Comparison of ENCODE assay signal across 20 cellular contexts in the genomic region with DNA sequence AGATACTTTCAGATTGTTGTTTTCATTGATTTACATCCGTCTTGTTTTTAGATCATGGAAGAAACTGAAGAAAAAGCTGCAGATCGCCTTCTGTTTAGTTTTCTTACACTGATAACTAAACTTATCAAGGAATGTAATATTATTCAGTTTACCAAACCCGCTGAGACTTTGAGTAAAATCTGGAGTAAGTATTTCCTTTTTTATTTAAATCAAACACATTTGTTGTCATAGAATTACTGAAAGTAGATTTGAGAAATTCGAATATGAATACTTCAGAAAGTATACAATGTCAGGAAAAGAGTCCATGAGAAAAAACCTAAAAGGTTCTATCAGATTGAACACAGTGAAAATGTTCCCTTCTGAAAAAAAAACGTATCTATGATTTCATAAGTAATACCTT. TPM values are rescaled to one million over a fixed set of nuclear protein-coding genes. Genes with fewer than 3 reads are reported as not detected.
DNase-seq lines count a peak whose midpoint lies in the region; ATAC-seq and TF ChIP-seq lines count a peak whose summit lies in the region.
"Had no signal": no experiment of that assay in that cellular context is flagged by ENCODE, and none has a peak within 500 bp of the region (broad histone marks: within the 10 kb centered on the region; RNA-seq: fewer than 3 reads in every experiment).

No MANE protein-coding gene starts in this region.

- H3K9me3 ChIP-seq in breast epithelium = no peaks in the 10 kb centered on the region
- no peaks in the 10 kb centered on the region for H3K9me3 ChIP-seq in psoas muscle
- H3K9me3 ChIP-seq: MG63, Peyer's patch had no signal

- CTCF ChIA-PET in MCF 10A (lab: Yijun Ruan, JAX) = interaction anchor here (0.6 kb wide), 1 partner anchor 333 kb away, joined by 3 read pairs; no protein-coding TSS in a partner anchor
- CTCF ChIA-PET in activated CD4-positive, alpha-beta memory T cell treated with anti-CD3 and anti-CD28 coated beads for 36 hours (lab: Charles Lee) = no interaction called here

- no peaks in the 10 kb centered on the region for H3K27me3 ChIP-seq in breast epithelium
- H3K27me3 ChIP-seq in psoas muscle (ENCODE audit: insufficient read depth in 3 of 3, low read length in 2 of 3) = no peaks in the 10 kb centered on the region
- H3K27me3 ChIP-seq: MG63, Peyer's patch had no signal

- H3K4me3 ChIP-seq in breast epithelium = no peak overlapping the region
- H3K4me3 ChIP-seq in psoas muscle = no peak overlapping the region
- H3K4me3 ChIP-seq: MG63, Peyer's patch had no signal

- no peaks in the 10 kb centered on the region for H3K27me3 Mint-ChIP-seq in MCF 10A (ENCODE audit: insufficient read depth, unreplicated experiment)
- H3K27me3 Mint-ChIP-seq in activated CD4-positive, alpha-beta memory T cell treated with anti-CD3 and anti-CD28 coated beads for 36 hours = no peaks in the 10 kb centered on the region
- H3K27me3 Mint-ChIP-seq in effector memory CD8-positive, alpha-beta T cell = no peaks in the 10 kb centered on the region

- H3K36me3 ChIP-seq in breast epithelium (peaks cover 9% of the 10 kb centered on the region), psoas muscle (ENCODE audit: insufficient read depth in 1 of 2, low read depth in 1 of 2) (peaks cover 10 to 93% of the 10 kb centered on the region in 2 donors)

- H3K4me3 Mint-ChIP-seq in MCF 10A (ENCODE audit: unreplicated experiment) = no peak overlapping the region
- no peak overlapping the region for H3K4me3 Mint-ChIP-seq in activated CD4-positive, alpha-beta memory T cell treated with anti-CD3 and anti-CD28 coated beads for 36 hours
- no peak overlapping the region for H3K4me3 Mint-ChIP-seq in effector memory CD8-positive, alpha-beta T cell
- H3K4me3 Mint-ChIP-seq: CD14-positive monocyte had no signal

- 92 to 94% (median 93%) methylated on average over 5 of the region's 5 CpGs for WGBS in psoas muscle, 3 donors

- POLR2A ChIA-PET in MCF 10A (lab: Yijun Ruan, JAX) = no interaction called here
- POLR2A ChIA-PET in activated CD4-positive, alpha-beta memory T cell treated with anti-CD3 and anti-CD28 coated beads for 36 hours (lab: Charles Lee) = no interaction called here

- H3K4me1 Mint-ChIP-seq in MCF 10A (ENCODE audit: insufficient read depth, unreplicated experiment) = no peaks in the 10 kb centered on the region
- H3K4me1 Mint-ChIP-seq in activated CD4-positive, alpha-beta memory T cell treated with anti-CD3 and anti-CD28 coated beads for 36 hours (ENCODE audit: low read depth) = peaks cover 5% of the 10 kb centered on the region
- peaks cover 0 to 2% of the 10 kb centered on the region in 2 donors for H3K4me1 Mint-ChIP-seq in effector memory CD8-positive, alpha-beta T cell (ENCODE audit: low read depth in 2 of 2)
- H3K4me1 Mint-ChIP-seq: CD14-positive monocyte had no signal

- H3K36me3 Mint-ChIP-seq in MCF 10A (ENCODE audit: insufficient read depth, unreplicated experiment) = peaks cover 79% of the 10 kb centered on the region
- peaks cover 60% of the 10 kb centered on the region for H3K36me3 Mint-ChIP-seq in activated CD4-positive, alpha-beta memory T cell treated with anti-CD3 and anti-CD28 coated beads for 36 hours
- peaks cover 42% of the 10 kb centered on the region for H3K36me3 Mint-ChIP-seq in effector memory CD8-positive, alpha-beta T cell (ENCODE audit: insufficient read depth)

- no peaks in the 10 kb centered on the region for H3K4me1 ChIP-seq in breast epithelium
- no peaks in the 10 kb centered on the region for H3K4me1 ChIP-seq in psoas muscle
- H3K4me1 ChIP-seq: Peyer's patch had no signal

- intact Hi-C loops in MCF 10A (cut with micrococcal nuclease) = no loop called here
- intact Hi-C loops in breast epithelium (cut with DNase I; ENCODE audit: low total_unique reads) = no loop called here
- intact Hi-C loops in activated CD4-positive, alpha-beta memory T cell treated with anti-CD3 and anti-CD28 coated beads for 36 hours (cut with micrococcal nuclease) = loop anchor here (1.0 kb wide), 1 partner anchor 10 kb away; no protein-coding TSS in a partner anchor
- intact Hi-C loops in psoas muscle (cut with DNase I) = no loop called here

- TF ChIP-seq CTCF in MCF 10A (IDR thresholded peaks at IDR 0.05; ENCODE audit: unreplicated experiment) (no peak), breast epithelium (IDR thresholded peaks at IDR 0.05) (no peak), psoas muscle (IDR thresholded peaks at IDR 0.05) (no peak)

- DNase-seq in MCF 10A (ENCODE audit: unreplicated experiment) = no peak
- DNase-seq in breast epithelium (ENCODE audit: low spot score in 2 of 2) = no peak
- no peak for DNase-seq in activated CD4-positive, alpha-beta memory T cell treated with anti-CD3 and anti-CD28 coated beads for 36 hours
- DNase-seq in effector memory CD8-positive, alpha-beta T cell = no peak
- DNase-seq in DMS79 treated with DMSO at 0.1 percent for 48 hours (lab: John Stamatoyannopoulos, UW) = no peak
- DNase-seq in psoas muscle = no peak
- DNase-seq: ACHN, AML-193, Calu3, DMS53, H7, MG63, NCI-H1092, NCI-H146, NCI-H2081 treated with DMSO at 0.1 percent for 48 hours, NCI-H524, Peyer's patch had no signal

- no TSS peak for BruUV-seq in MCF 10A (replicated peaks; lab: Mats Ljungman, UMichigan)

- TF ChIP-seq POLR2A in breast epithelium (IDR thresholded peaks at IDR 0.05) = no peak

- H3K9me3 Mint-ChIP-seq in MCF 10A (ENCODE audit: unreplicated experiment) = no peaks in the 10 kb centered on the region
- no peaks in the 10 kb centered on the region for H3K9me3 Mint-ChIP-seq in activated CD4-positive, alpha-beta memory T cell treated with anti-CD3 and anti-CD28 coated beads for 36 hours
- H3K9me3 Mint-ChIP-seq in effector memory CD8-positive, alpha-beta T cell = no peaks in the 10 kb centered on the region

- ATAC-seq in effector memory CD8-positive, alpha-beta T cell (replicated peaks) = no peak
- ATAC-seq in psoas muscle (no peak), HG03354 (IDR thresholded peaks at IDR 0.05; ENCODE audit: poor library complexity, severe bottlenecking, unreplicated experiment) (no peak)
- ATAC-seq: Right ventricle myocardium inferior had no signal

- H3K27ac Mint-ChIP-seq in MCF 10A (ENCODE audit: low read depth, unreplicated experiment) = peak overlapping the region; percentile 68
- H3K27ac Mint-ChIP-seq in activated CD4-positive, alpha-beta memory T cell treated with anti-CD3 and anti-CD28 coated beads for 36 hours = peak overlapping the region; percentile 10
- peak overlapping the region; percentile 80 to 86 for H3K27ac Mint-ChIP-seq in effector memory CD8-positive, alpha-beta T cell

- H3K27ac ChIP-seq in breast epithelium = no peak overlapping the region
- H3K27ac ChIP-seq in psoas muscle = no peak overlapping the region
- H3K27ac ChIP-seq: Peyer's patch had no signal

RNA-seq across cellular contexts. Expression of a gene that starts 32.0 kb away (rescaled TPM):
- total RNA-seq in MCF 10A (2022) (112 and 175 TPM in 2 replicates), breast epithelium (100 to 1,000 TPM in 1 of 3 donors, 10 to 100 TPM in 2; 65.1 to 102 (median 89.1) TPM), psoas muscle (10 to 100 TPM; 49.6 to 73.1 (median 67.1) TPM)
- total RNA-seq in activated CD4-positive, alpha-beta memory T cell treated with anti-CD3 and anti-CD28 coated beads for 36 hours = 10 to 100 TPM; 63.2 to 64.1 TPM
- polyA plus RNA-seq in psoas muscle = 10 to 100 TPM; 41.2 to 56.4 (median 46.2) TPM

Comparison
In these comparisons a context has a peak if more than half of its experiments do, and no peak if none do; other contexts are left out.
1. H3K27ac Mint-ChIP-seq: peak in every context shown above with its lines; median percentile 83 in effector memory CD8-positive, alpha-beta T cell; 68 in MCF 10A; 10 in activated CD4-positive, alpha-beta memory T cell treated with anti-CD3 and anti-CD28 coated beads for 36 hours.